In the genomic region with DNA sequence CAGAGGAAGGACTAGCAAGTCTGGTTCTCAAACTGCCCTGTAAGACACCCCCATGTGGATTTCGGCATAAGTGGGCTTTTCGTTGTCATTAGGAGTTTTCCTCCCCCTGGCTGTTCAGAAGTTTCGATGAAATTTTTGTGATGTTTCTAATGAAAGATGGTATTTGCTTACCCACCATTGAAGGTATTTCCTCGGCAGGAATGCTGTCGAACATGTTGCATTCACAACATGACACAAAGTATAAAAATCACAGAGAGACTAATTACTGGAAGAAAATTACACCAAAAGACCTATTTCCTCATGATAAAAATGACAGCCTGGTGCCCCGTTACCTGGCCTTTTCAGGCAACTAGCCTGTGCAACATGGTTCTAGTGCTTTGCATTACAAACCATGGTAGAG, we compare ENCODE assay signal across 38 cellular contexts.
"Had no signal": no experiment of that assay in that cellular context is flagged by ENCODE, and none has a peak within 500 bp of the region (broad histone marks: within the 10 kb centered on the region; RNA-seq: fewer than 3 reads in every experiment).

No MANE protein-coding gene starts in this region.

- H3K4me3 ChIP-seq: adrenal gland, ascending aorta, body of pancreas, breast epithelium, cardiac muscle cell had no signal

- H3K36me3 ChIP-seq: adrenal gland, ascending aorta, brain microvascular endothelial cell, breast epithelium, cardiac muscle cell had no signal

- DNase-seq: activated effector memory CD4-positive, alpha-beta T cell treated with anti-CD3 and anti-CD28 coated beads, Interleukin-2, amount 50 U/mL, for 16 hours; activated effector memory CD4-positive, alpha-beta T cell treated with Interleukin-2 at 50 U/mL for 16 hours; activated gamma-delta T cell; activated gamma-delta T cell treated with Interleukin-2 at 50 U/mL for 16 hours; activated naive CD4-positive, alpha-beta T cell; activated naive CD4-positive, alpha-beta T cell treated with anti-CD3 and anti-CD28 coated beads for 36 hours; activated naive CD4-positive, alpha-beta T cell treated with anti-CD3 and anti-CD28 coated beads, Interleukin-2, amount 10 ng/mL, durations not matched to agents 7 days and 5 days; activated naive CD4-positive, alpha-beta T cell treated with anti-CD3 and anti-CD28 coated beads, Interleukin-2, amount 50 U/mL, for 16 hours; activated naive CD4-positive, alpha-beta T cell treated with Interleukin-2 at 50 U/mL for 16 hours; activated naive CD8-positive, alpha-beta T cell treated with anti-CD3 and anti-CD28 coated beads for 36 hours; activated naive CD8-positive, alpha-beta T cell treated with anti-CD3 and anti-CD28 coated beads, Interleukin-2, amount 10 ng/mL, durations not matched to agents 7 days and 5 days; activated naive CD8-positive, alpha-beta T cell treated with anti-CD3 and anti-CD28 coated beads, Interleukin-2, amount 50 U/mL, for 24 hours; activated T-cell treated with anti-CD3 and anti-CD28 coated beads, Interleukin-2, amount 50 U/mL, for 1 hour; activated T-cell treated with anti-CD3 and anti-CD28 coated beads, Interleukin-2, amount 50 U/mL, for 24 hours; activated T-cell treated with anti-CD3 and anti-CD28 coated beads, Interleukin-2, amount 50 U/mL, for 4 hours; activated T-cell treated with anti-CD3 and anti-CD28 coated beads, Interleukin-2, amount 50 U/mL, for 48 hours; activated T-cell treated with anti-CD3 and anti-CD28 coated beads, Interleukin-2, amount 50 U/mL, for 72 hours; adrenal gland; amniotic stem cell; amygdala; anterior cingulate cortex; aorta; body of pancreas; brain microvascular endothelial cell; caudate nucleus; central memory CD4-positive, alpha-beta T cell; cerebellar nuclear complex had no signal

- H3K9me3 Mint-ChIP-seq: activated naive CD4-positive, alpha-beta T cell treated with anti-CD3 and anti-CD28 coated beads for 36 hours; activated naive CD4-positive, alpha-beta T cell treated with anti-CD3 and anti-CD28 coated beads, Interleukin-2, amount 10 ng/mL, durations not matched to agents 7 days and 5 days; activated naive CD4-positive, alpha-beta T cell treated with anti-CD3 and anti-CD28 coated beads, Interleukin-2, amount 50 U/mL, for 24 hours; activated naive CD8-positive, alpha-beta T cell treated with anti-CD3 and anti-CD28 coated beads for 36 hours; activated naive CD8-positive, alpha-beta T cell treated with anti-CD3 and anti-CD28 coated beads, Interleukin-2, amount 10 ng/mL, durations not matched to agents 7 days and 5 days; activated naive CD8-positive, alpha-beta T cell treated with anti-CD3 and anti-CD28 coated beads, Interleukin-2, amount 50 U/mL, for 24 hours; activated T-cell treated with anti-CD3 and anti-CD28 coated beads, Interleukin-2, amount 50 U/mL, for 24 hours; activated T-cell treated with anti-CD3 and anti-CD28 coated beads, Interleukin-2, amount 50 U/mL, for 4 hours; activated T-helper 1 cell treated with anti-CD3 and anti-CD28 coated beads, Interleukin-12 subunit alpha, Interleukin-12 subunit beta, Interleukin-2, Interleukin-4 antibody, amounts not matched to agents 30 ng/mL and 10 ng/mL and 1 ng/mL, durations not matched to agents 14 hours and 24 hours and 36 hours; activated T-helper 2 cell treated with anti-CD3 and anti-CD28 coated beads, Interferon-gamma antibody, Interleukin-2, Interleukin-4, amounts not matched to agents 10 μg/mL and 5 μg/mL and 100 μg/mL, durations not matched to agents 14 hours and 24 hours and 36 hours; central memory CD8-positive, alpha-beta T cell had no signal

- H3K9me3 ChIP-seq: ascending aorta, body of pancreas had no signal

- H3K27ac Mint-ChIP-seq: activated naive CD4-positive, alpha-beta T cell treated with anti-CD3 and anti-CD28 coated beads for 36 hours; activated naive CD4-positive, alpha-beta T cell treated with anti-CD3 and anti-CD28 coated beads, Interleukin-2, amount 10 ng/mL, durations not matched to agents 7 days and 5 days; activated naive CD4-positive, alpha-beta T cell treated with anti-CD3 and anti-CD28 coated beads, Interleukin-2, amount 50 U/mL, for 24 hours; activated naive CD4-positive, alpha-beta T cell treated with anti-CD3 and anti-CD28 coated beads, Interleukin-2, amount 50 U/mL, for 72 hours; activated naive CD8-positive, alpha-beta T cell; activated naive CD8-positive, alpha-beta T cell treated with anti-CD3 and anti-CD28 coated beads for 36 hours; activated naive CD8-positive, alpha-beta T cell treated with anti-CD3 and anti-CD28 coated beads, Interleukin-2, amount 10 ng/mL, durations not matched to agents 7 days and 5 days; activated naive CD8-positive, alpha-beta T cell treated with anti-CD3 and anti-CD28 coated beads, Interleukin-2, amount 50 U/mL, for 24 hours; activated T-cell treated with anti-CD3 and anti-CD28 coated beads, Interleukin-2, amount 50 U/mL, for 24 hours; activated T-cell treated with anti-CD3 and anti-CD28 coated beads, Interleukin-2, amount 50 U/mL, for 72 hours; activated T-helper 1 cell treated with anti-CD3 and anti-CD28 coated beads, Interleukin-12 subunit alpha, Interleukin-12 subunit beta, Interleukin-2, Interleukin-4 antibody, amounts not matched to agents 30 ng/mL and 10 ng/mL and 1 ng/mL, durations not matched to agents 14 hours and 24 hours and 36 hours; activated T-helper 17 cell treated with anti-CD3 and anti-CD28 coated beads, Interleukin-2, amount 50 U/mL, for 72 hours; activated T-helper 2 cell treated with anti-CD3 and anti-CD28 coated beads, Interferon-gamma antibody, Interleukin-2, Interleukin-4, amounts not matched to agents 10 μg/mL and 5 μg/mL and 100 μg/mL, durations not matched to agents 14 hours and 24 hours and 36 hours; brain had no signal

- H3K4me1 ChIP-seq: adrenal gland, ascending aorta, body of pancreas, breast epithelium had no signal

- H3K27me3 ChIP-seq: adrenal gland, ascending aorta, body of pancreas, brain microvascular endothelial cell, breast epithelium, cardiac muscle cell had no signal

- H3K4me1 Mint-ChIP-seq: activated naive CD4-positive, alpha-beta T cell treated with anti-CD3 and anti-CD28 coated beads, Interleukin-2, amount 10 ng/mL, durations not matched to agents 7 days and 5 days; activated naive CD4-positive, alpha-beta T cell treated with anti-CD3 and anti-CD28 coated beads, Interleukin-2, amount 50 U/mL, for 24 hours; activated naive CD8-positive, alpha-beta T cell treated with anti-CD3 and anti-CD28 coated beads for 36 hours; activated naive CD8-positive, alpha-beta T cell treated with anti-CD3 and anti-CD28 coated beads, Interleukin-2, amount 10 ng/mL, durations not matched to agents 7 days and 5 days; activated naive CD8-positive, alpha-beta T cell treated with anti-CD3 and anti-CD28 coated beads, Interleukin-2, amount 50 U/mL, for 24 hours; activated T-helper 17 cell treated with anti-CD3 and anti-CD28 coated beads, Interleukin-2, amount 50 U/mL, for 72 hours; brain; central memory CD8-positive, alpha-beta T cell had no signal

- H3K4me3 Mint-ChIP-seq: activated naive CD4-positive, alpha-beta T cell treated with anti-CD3 and anti-CD28 coated beads for 36 hours; activated naive CD4-positive, alpha-beta T cell treated with anti-CD3 and anti-CD28 coated beads, Interleukin-2, amount 10 ng/mL, durations not matched to agents 7 days and 5 days; activated naive CD4-positive, alpha-beta T cell treated with anti-CD3 and anti-CD28 coated beads, Interleukin-2, amount 50 U/mL, for 24 hours; activated naive CD8-positive, alpha-beta T cell; activated naive CD8-positive, alpha-beta T cell treated with anti-CD3 and anti-CD28 coated beads for 36 hours; activated naive CD8-positive, alpha-beta T cell treated with anti-CD3 and anti-CD28 coated beads, Interleukin-2, amount 10 ng/mL, durations not matched to agents 7 days and 5 days; activated naive CD8-positive, alpha-beta T cell treated with anti-CD3 and anti-CD28 coated beads, Interleukin-2, amount 50 U/mL, for 24 hours; activated T-cell treated with anti-CD3 and anti-CD28 coated beads, Interleukin-2, amount 50 U/mL, for 24 hours; activated T-cell treated with anti-CD3 and anti-CD28 coated beads, Interleukin-2, amount 50 U/mL, for 4 hours; activated T-cell treated with anti-CD3 and anti-CD28 coated beads, Interleukin-2, amount 50 U/mL, for 72 hours; activated T-helper 1 cell treated with anti-CD3 and anti-CD28 coated beads, Interleukin-12 subunit alpha, Interleukin-12 subunit beta, Interleukin-2, Interleukin-4 antibody, amounts not matched to agents 30 ng/mL and 10 ng/mL and 1 ng/mL, durations not matched to agents 14 hours and 24 hours and 36 hours; activated T-helper 17 cell treated with anti-CD3 and anti-CD28 coated beads, Interleukin-2, amount 50 U/mL, for 72 hours; brain; central memory CD8-positive, alpha-beta T cell had no signal

- H3K27ac ChIP-seq: adrenal gland, ascending aorta, body of pancreas, brain microvascular endothelial cell, breast epithelium, cardiac muscle cell had no signal

- H3K36me3 Mint-ChIP-seq: activated naive CD4-positive, alpha-beta T cell treated with anti-CD3 and anti-CD28 coated beads, Interleukin-2, amount 10 ng/mL, durations not matched to agents 7 days and 5 days; activated naive CD4-positive, alpha-beta T cell treated with anti-CD3 and anti-CD28 coated beads, Interleukin-2, amount 50 U/mL, for 24 hours; activated naive CD4-positive, alpha-beta T cell treated with anti-CD3 and anti-CD28 coated beads, Interleukin-2, amount 50 U/mL, for 72 hours; activated naive CD8-positive, alpha-beta T cell; activated naive CD8-positive, alpha-beta T cell treated with anti-CD3 and anti-CD28 coated beads for 36 hours; activated naive CD8-positive, alpha-beta T cell treated with anti-CD3 and anti-CD28 coated beads, Interleukin-2, amount 10 ng/mL, durations not matched to agents 7 days and 5 days had no signal
